In genomic region chr17:42553866-42554249, GRCh38 we compare ENCODE assay signal across 7 cellular contexts. TPM values are rescaled to one million over a fixed set of nuclear protein-coding genes. Genes with fewer than 3 reads are reported as not detected.
DNase-seq lines count a peak whose midpoint lies in the region; ATAC-seq, FAIRE-seq and TF ChIP-seq lines count a peak whose summit lies in the region.
"Had no signal": no experiment of that assay in that cellular context is flagged by ENCODE, and none has a peak within 500 bp of the region (broad histone marks: within the 10 kb centered on the region; RNA-seq: fewer than 3 reads in every experiment).

No MANE protein-coding gene starts in this region.

- no peaks in the 10 kb centered on the region for H3K9me3 Mint-ChIP-seq in natural killer cell treated with Interleukin-12 subunit alpha and Interleukin-12 subunit beta and Interleukin-15 and Interleukin-18, amount 100 ng/mL, for 72 hours

- H3K27me3 Mint-ChIP-seq in natural killer cell treated with Interleukin-12 subunit alpha and Interleukin-12 subunit beta and Interleukin-15 and Interleukin-18, amount 100 ng/mL, for 72 hours, result no peaks in the 10 kb centered on the region

- DNase-seq in HL-60 (ENCODE audit: low read depth in 1 of 2, low spot score in 1 of 2) (no peak), body of pancreas (peak in 2 of 4 donors; percentile 31 to 46), H54 (ENCODE audit: insufficient read length, low spot score) (no peak), SKM-1 (lab: John Stamatoyannopoulos, UW; ENCODE audit: unreplicated experiment) (no peak)
- no peak for DNase-seq in natural killer cell treated with Interleukin-12 subunit alpha and Interleukin-12 subunit beta and Interleukin-15 and Interleukin-18, amount 100 ng/mL, for 72 hours (ENCODE audit: low spot score)

- H3K27ac ChIP-seq in HL-60 (replicated peaks), result peak overlapping the region; percentile 68; the same call in 1 of the 2 replicates
- H3K27ac ChIP-seq in body of pancreas, result peak overlapping the region; percentile 78 to 94 (median 90)

- H3K4me3 ChIP-seq in HL-60 (replicated peaks; ENCODE audit: insufficient read depth, low read length), result peak overlapping the region; percentile 88
- H3K4me3 ChIP-seq in body of pancreas, result peak overlapping the region; percentile 53 to 67

- H3K4me1 Mint-ChIP-seq in natural killer cell treated with Interleukin-12 subunit alpha and Interleukin-12 subunit beta and Interleukin-15 and Interleukin-18, amount 100 ng/mL, for 72 hours (ENCODE audit: low read depth in 2 of 2), result peaks cover 22 to 27% of the 10 kb centered on the region in 2 donors

- H3K27me3 ChIP-seq in HL-60 (ENCODE audit: insufficient read depth, poor library complexity, severe bottlenecking) (no peaks in the 10 kb centered on the region), body of pancreas (no peaks in the 10 kb centered on the region)

- no peaks in the 10 kb centered on the region for H3K36me3 Mint-ChIP-seq in natural killer cell treated with Interleukin-12 subunit alpha and Interleukin-12 subunit beta and Interleukin-15 and Interleukin-18, amount 100 ng/mL, for 72 hours

- peaks cover 31% of the 10 kb centered on the region for H3K4me1 ChIP-seq in body of pancreas

- no peaks in the 10 kb centered on the region for H3K9me3 ChIP-seq in body of pancreas

- TF ChIP-seq CTCF in HL-60 (IDR thresholded peaks at IDR 0.05; ENCODE audit: insufficient read depth, low read length) (no peak), body of pancreas (IDR thresholded peaks at IDR 0.05) (no peak)

- WGBS in body of pancreas, 2 donors, result 39% methylated on average over 16 of the region's 16 CpGs; no CpG with 5 or more reads in 1 of the 2 donors

- intact Hi-C loops in body of pancreas (cut with DNase I), result no loop called here

- no peak for FAIRE-seq in H54 (lab: Jason Lieb, UNC)
- FAIRE-seq: TTC549 had no signal

- H3K27ac Mint-ChIP-seq in natural killer cell treated with Interleukin-12 subunit alpha and Interleukin-12 subunit beta and Interleukin-15 and Interleukin-18, amount 100 ng/mL, for 72 hours, result peak overlapping the region; percentile 87 to 95

- no peak for TF ChIP-seq POLR2A in body of pancreas (IDR thresholded peaks at IDR 0.05)
- TF ChIP-seq POLR2A in H54 (IDR thresholded peaks at IDR 0.05; ENCODE audit: low read depth, low read length), result no peak

- ATAC-seq in body of pancreas, result peak; percentile 15
- no peak for ATAC-seq in natural killer cell treated with Interleukin-12 subunit alpha and Interleukin-12 subunit beta and Interleukin-15 and Interleukin-18, amount 100 ng/mL, for 72 hours
- no peak for ATAC-seq in HG03039 (IDR thresholded peaks at IDR 0.05; ENCODE audit: unreplicated experiment)

- no peaks in the 10 kb centered on the region for H3K36me3 ChIP-seq in body of pancreas (replicated peaks in 1 of 2; ENCODE audit: insufficient read depth in 1 of 2, low read depth in 2 of 2)

- peak overlapping the region; percentile 89 for H3K4me3 Mint-ChIP-seq in natural killer cell treated with Interleukin-12 subunit alpha and Interleukin-12 subunit beta and Interleukin-15 and Interleukin-18, amount 100 ng/mL, for 72 hours

RNA-seq across cellular contexts. Expression of gene HSD17B1, which starts 1.1 kb away (rescaled TPM):
- 1 to 10 TPM in 1 of 2 donors, under 1 TPM in 1; 0.78 to 9.2 TPM for total RNA-seq in body of pancreas
- 1 to 10 TPM in 1 of 2 donors, under 1 TPM in 1; 0.71 to 1.6 TPM for total RNA-seq in natural killer cell treated with Interleukin-12 subunit alpha and Interleukin-12 subunit beta and Interleukin-15 and Interleukin-18, amount 100 ng/mL, for 72 hours

RNA-seq across cellular contexts. Expression of gene COASY, which starts 8.1 kb away (rescaled TPM):
- 10 to 100 TPM; 24.1 to 60.6 TPM for total RNA-seq in body of pancreas
- total RNA-seq in natural killer cell treated with Interleukin-12 subunit alpha and Interleukin-12 subunit beta and Interleukin-15 and Interleukin-18, amount 100 ng/mL, for 72 hours, result 100 to 1,000 TPM in 1 of 2 donors, 10 to 100 TPM in 1; 83.4 to 126 TPM

RNA-seq across cellular contexts. Expression of gene MLX, which starts 13.0 kb away (rescaled TPM):
- total RNA-seq in body of pancreas, result 10 to 100 TPM; 24.9 to 28.7 TPM
- total RNA-seq in natural killer cell treated with Interleukin-12 subunit alpha and Interleukin-12 subunit beta and Interleukin-15 and Interleukin-18, amount 100 ng/mL, for 72 hours, result 10 to 100 TPM; 66.8 to 68.4 TPM

RNA-seq across cellular contexts. Expression of gene NAGLU, which starts 17.8 kb away (rescaled TPM):
- total RNA-seq in body of pancreas, result 100 to 1,000 TPM in 1 of 2 donors, 10 to 100 TPM in 1; 46.4 to 110 TPM
- 10 to 100 TPM; 18.1 to 19.3 TPM for total RNA-seq in natural killer cell treated with Interleukin-12 subunit alpha and Interleukin-12 subunit beta and Interleukin-15 and Interleukin-18, amount 100 ng/mL, for 72 hours

RNA-seq across cellular contexts. Expression of gene PSMC3IP, which starts 23.7 kb away (rescaled TPM):
- total RNA-seq in body of pancreas, result 1 to 10 TPM in 1 of 2 donors, not detected in 1; 2.1 TPM
- total RNA-seq in natural killer cell treated with Interleukin-12 subunit alpha and Interleukin-12 subunit beta and Interleukin-15 and Interleukin-18, amount 100 ng/mL, for 72 hours, result 10 to 100 TPM; 20.7 to 41.3 TPM
